In the genomic region with DNA sequence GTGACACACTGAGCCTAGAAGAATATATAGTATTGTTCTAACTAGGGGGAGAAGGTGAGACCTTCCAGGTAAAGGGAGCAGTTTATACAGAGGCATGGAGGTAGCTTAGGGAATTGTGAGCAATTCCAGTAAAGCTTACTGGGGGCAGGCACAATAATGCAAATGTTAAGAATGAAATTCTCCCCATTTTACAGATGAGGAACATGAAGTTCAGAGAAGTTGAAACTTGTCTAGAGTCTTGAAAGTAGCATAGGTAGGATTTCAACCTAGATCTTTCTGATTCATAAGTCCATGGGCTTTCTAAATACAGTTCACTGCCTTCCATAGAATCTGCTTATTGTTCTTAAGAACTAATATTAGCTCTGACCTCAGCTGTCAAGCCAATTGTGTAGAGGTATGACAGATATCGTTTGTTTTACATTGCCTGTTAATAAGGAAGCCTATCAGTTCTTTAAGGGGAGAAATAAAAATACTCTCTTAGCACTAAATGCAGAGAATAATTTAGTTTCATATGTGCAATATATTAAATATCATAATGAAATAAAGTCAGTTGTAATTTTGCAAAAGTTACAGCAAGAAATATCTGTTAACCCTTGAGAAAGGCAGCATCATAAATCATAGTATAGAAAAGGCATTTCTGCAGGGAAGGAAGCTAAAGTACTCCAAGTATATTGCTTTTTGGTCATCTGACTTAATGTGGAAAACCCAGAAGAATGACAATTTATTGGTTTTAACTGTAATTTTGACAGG, we compare ENCODE assay signal across 18 cellular contexts.
A peak's percentile ranks its signal among the peaks of the same experiment; 100 is the strongest.
DNase-seq lines count a peak whose midpoint lies in the region; ATAC-seq, FAIRE-seq and TF ChIP-seq lines count a peak whose summit lies in the region.
"Had no signal": no experiment of that assay in that cellular context is flagged by ENCODE, and none has a peak within 500 bp of the region (broad histone marks: within the 10 kb centered on the region; RNA-seq: fewer than 3 reads in every experiment).

No MANE protein-coding gene starts in this region.

- peaks cover 20% of the 10 kb centered on the region for H3K9me3 Mint-ChIP-seq in nephron

- peaks cover 36% of the 10 kb centered on the region for H3K36me3 Mint-ChIP-seq in nephron (ENCODE audit: low read depth)

- no peak overlapping the region for H3K4me3 ChIP-seq in colonic mucosa
- H3K4me3 ChIP-seq: Peyer's patch had no signal

- FAIRE-seq in GM18507 (lab: Jason Lieb, UNC): peak; percentile 5

- DNase-seq in GM18507 (ENCODE audit: extremely low spot score, insufficient read length, low read depth) (no peak), RPMI7951 (ENCODE audit: low read depth) (peak; percentile 11), dermis blood vessel endothelial cell (peak; percentile 61), NCI-H446 (lab: John Stamatoyannopoulos, UW) (no peak), NCI-H446 treated with DMSO at 0.1 percent for 48 hours (lab: John Stamatoyannopoulos, UW) (no peak), colonic mucosa (no peak)
- DNase-seq: AML-193, HCEC 1CT, NCI-H1048, NCI-H146, NCI-H2081, NCI-H524, Peyer's patch, Right ventricle myocardium superior had no signal

- ATAC-seq in GM19035 (IDR thresholded peaks at IDR 0.05; ENCODE audit: unreplicated experiment): no peak

- no peaks in the 10 kb centered on the region for H3K9me3 ChIP-seq in colonic mucosa
- H3K9me3 ChIP-seq: Peyer's patch had no signal

- peak overlapping the region; percentile 12 to 88 (median 68) for H3K27ac Mint-ChIP-seq in nephron
- H3K27ac Mint-ChIP-seq: CD14-positive monocyte had no signal

- TF ChIP-seq CTCF in nephron (IDR thresholded peaks at IDR 0.05; ENCODE audit: unreplicated experiment in 3 of 3): no peak
- no peak for TF ChIP-seq CTCF in colonic mucosa (IDR thresholded peaks at IDR 0.05)

- no peak overlapping the region for H3K4me3 Mint-ChIP-seq in nephron
- H3K4me3 Mint-ChIP-seq: CD14-positive monocyte had no signal

- no peaks in the 10 kb centered on the region for H3K27me3 ChIP-seq in colonic mucosa
- H3K27me3 ChIP-seq: Peyer's patch had no signal

- peaks cover 29% of the 10 kb centered on the region for H3K4me1 Mint-ChIP-seq in nephron
- H3K4me1 Mint-ChIP-seq: CD14-positive monocyte had no signal

- no peak overlapping the region for H3K27ac ChIP-seq in colonic mucosa
- H3K27ac ChIP-seq: KMS-11, Peyer's patch had no signal

- H3K36me3 ChIP-seq in colonic mucosa: no peaks in the 10 kb centered on the region
- H3K36me3 ChIP-seq: Peyer's patch had no signal

- H3K9ac ChIP-seq in colonic mucosa (ENCODE audit: low read depth in 2 of 2, low read length in 2 of 2): no peak overlapping the region
- H3K9ac ChIP-seq: KMS-11 had no signal

- no peaks in the 10 kb centered on the region for H3K27me3 Mint-ChIP-seq in nephron (ENCODE audit: low read depth)

- no peaks in the 10 kb centered on the region for H3K4me1 ChIP-seq in colonic mucosa
- H3K4me1 ChIP-seq: Peyer's patch had no signal

- intact Hi-C loops in colonic mucosa (cut with DNase I): no loop called here

Comparison
In these comparisons a context has a peak if more than half of its experiments do, and no peak if none do; other contexts are left out.
1. DNase-seq: peak in RPMI7951 (single experiment) and dermis blood vessel endothelial cell (single experiment); none in GM18507 (single experiment), NCI-H446 (0 of 2), NCI-H446 treated with DMSO at 0.1 percent for 48 hours (single experiment) and colonic mucosa (single experiment).